Comparison of ENCODE assay signal across 8 cellular contexts in genomic region chr1:159015440-159015909, GRCh38.
A peak's percentile ranks its signal among the peaks of the same experiment; 100 is the strongest.
DNase-seq lines count a peak whose midpoint lies in the region; ATAC-seq and TF ChIP-seq lines count a peak whose summit lies in the region.

No MANE protein-coding gene starts in this region.

- ATAC-seq in HG03342 (IDR thresholded peaks at IDR 0.05; ENCODE audit: unreplicated experiment): peak; percentile 94

- DNase-seq in AG08396 (ENCODE audit: low spot score): peak; percentile 72
- peak; percentile 18 to 88 (median 51) for DNase-seq in T-helper 1 cell
- DNase-seq in astrocyte of the spinal cord (ENCODE audit: low read depth, low spot score): peak; percentile 82
- peak; percentile 75 for DNase-seq in kidney glomerular epithelial cell (lab: John Stamatoyannopoulos, UW)
- DNase-seq in stimulated activated CD8-positive, alpha-beta memory T cell treated with anti-CD3 and anti-CD28 coated beads, Interleukin-15, amount 100 ng/mL, for 48 hours (ENCODE audit: low read depth in 2 of 2): peak; percentile 50 to 56
- DNase-seq in NCI-H510A (lab: John Stamatoyannopoulos, UW): no peak

- no peak for TF ChIP-seq CTCF in astrocyte of the spinal cord (IDR thresholded peaks at IDR 0.05; ENCODE audit: low read depth, low read length)

- TF ChIP-seq POLR2A in GM19193 (IDR thresholded peaks at IDR 0.05; ENCODE audit: extremely low read depth, insufficient read depth, insufficient read length): peak; percentile 51

- in situ Hi-C loops in astrocyte of the spinal cord (cut with HindIII; ENCODE audit: low sequenced_read_pairs): no loop called here

- no peak overlapping the region for H3K4me3 ChIP-seq in astrocyte of the spinal cord (ENCODE audit: low read depth, low read length)
